8 cellular contexts compared by ENCODE assay signal in genomic region chr20:973785-974194, GRCh38.
DNase-seq lines count a peak whose midpoint lies in the region; TF ChIP-seq lines count a peak whose summit lies in the region.

No MANE protein-coding gene starts in this region.

- no peaks in the 10 kb centered on the region for H3K27me3 ChIP-seq in WERI-Rb-1 (ENCODE audit: insufficient read depth, low read depth, severe bottlenecking)

- no peaks in the 10 kb centered on the region for H3K9me3 ChIP-seq in WERI-Rb-1 (ENCODE audit: severe bottlenecking)

- DNase-seq in AG09309 (ENCODE audit: low read depth): peak; percentile 11
- DNase-seq in GM10266 (ENCODE audit: extremely low spot score): peak; percentile 69
- DNase-seq in KG1 (lab: John Stamatoyannopoulos, UW): peak; percentile 19
- peak; percentile 37 for DNase-seq in WERI-Rb-1
- peak; percentile 20 for DNase-seq in foreskin melanocyte
- peak; percentile 15 for DNase-seq in stimulated activated CD4-positive, alpha-beta T cell treated with anti-CD3 and anti-CD28 coated beads, Interleukin-4, amount 100 ng/mL, for 24 hours
- DNase-seq in DMS153 treated with DMSO at 0.1 percent for 48 hours (lab: John Stamatoyannopoulos, UW; ENCODE audit: unreplicated experiment): no peak
- DNase-seq in NCI-H446 treated with DMSO at 0.1 percent for 48 hours (lab: John Stamatoyannopoulos, UW): no peak

- H3K27ac ChIP-seq in WERI-Rb-1: no peak overlapping the region

- H3K4me3 ChIP-seq in AG09309 (ENCODE audit: control insufficient read depth, low read depth, low read length) (no peak overlapping the region), WERI-Rb-1 (ENCODE audit: low read depth, low read length) (no peak overlapping the region)

- TF ChIP-seq CTCF in AG09309 (IDR thresholded peaks at IDR 0.05; ENCODE audit: control insufficient read depth, insufficient read depth, low read depth, low read length, missing control alignments) (peak; percentile 43), GM10266 (IDR thresholded peaks at IDR 0.05; ENCODE audit: control insufficient read depth, insufficient read depth, low read depth, missing control alignments) (peak; percentile 63), WERI-Rb-1 (IDR thresholded peaks at IDR 0.05; ENCODE audit: low read depth, low read length) (peak; percentile 79)

- no peaks in the 10 kb centered on the region for H3K36me3 ChIP-seq in WERI-Rb-1

Comparison
In these comparisons a context has a peak if more than half of its experiments do, and no peak if none do; other contexts are left out.
1. DNase-seq: peak in AG09309 (single experiment), GM10266 (single experiment), KG1 (single experiment), WERI-Rb-1 (single experiment), foreskin melanocyte (single experiment) and stimulated activated CD4-positive, alpha-beta T cell treated with anti-CD3 and anti-CD28 coated beads, Interleukin-4, amount 100 ng/mL, for 24 hours (single experiment); none in DMS153 treated with DMSO at 0.1 percent for 48 hours (single experiment) and NCI-H446 treated with DMSO at 0.1 percent for 48 hours (single experiment).
2. Peak in every context shown above with its lines, with median percentiles within 50 percentile points of each other: CTCF ChIP-seq.